ENCODE assay signal across 15 cellular contexts in the genomic region with DNA sequence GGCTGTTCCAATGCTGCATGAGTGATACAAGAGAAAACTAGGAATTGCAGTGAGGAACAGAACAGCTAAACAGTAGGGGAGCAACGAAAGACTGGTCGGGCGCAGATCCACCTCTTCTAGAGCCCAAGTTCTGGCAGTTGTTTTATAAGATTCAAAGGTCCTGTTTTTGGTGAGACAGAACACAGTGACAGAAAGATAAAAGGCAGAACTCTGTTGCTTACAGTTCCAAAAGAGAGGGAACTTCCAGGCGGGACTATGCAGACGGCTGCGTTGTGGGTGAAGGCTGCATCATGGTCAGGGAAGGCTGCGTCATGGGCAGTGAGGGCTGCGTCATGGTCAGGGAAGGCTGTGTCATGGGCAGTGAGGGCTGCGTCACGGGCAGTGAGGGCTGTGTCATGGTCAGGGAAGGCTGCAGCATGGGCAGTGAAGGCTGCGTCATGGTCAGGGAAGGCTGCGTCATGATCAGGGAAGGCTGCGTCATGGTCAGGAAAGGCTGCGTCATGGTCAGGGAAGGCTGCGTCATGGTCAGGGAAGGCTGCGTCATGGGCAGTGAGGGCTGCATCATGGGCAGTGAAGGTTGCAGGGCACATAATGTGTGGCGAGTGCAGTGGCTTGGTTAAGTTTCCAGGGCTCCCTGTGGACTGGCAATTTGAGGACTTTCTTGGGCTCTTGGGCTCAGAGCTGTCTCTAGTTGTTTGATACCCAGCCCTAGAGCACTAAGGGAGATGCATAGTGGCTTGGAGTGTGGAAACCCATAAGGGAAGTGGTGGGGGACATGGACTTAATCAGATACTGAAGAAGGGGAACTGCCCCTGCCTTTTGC.
A peak's percentile ranks its signal among the peaks of the same experiment; 100 is the strongest.
DNase-seq lines count a peak whose midpoint lies in the region; TF ChIP-seq lines count a peak whose summit lies in the region.
"Had no signal": no experiment of that assay in that cellular context is flagged by ENCODE, and none has a peak within 500 bp of the region (broad histone marks: within the 10 kb centered on the region; RNA-seq: fewer than 3 reads in every experiment).

No MANE protein-coding gene starts in this region.

- peak overlapping the region in 2 of 11 experiments; percentile 23 to 26; a peak in 2 of 22 replicates for H3K9ac ChIP-seq in BLaER1 treated with 17β-estradiol and CSF1 and Interleukin-3, amounts not matched to agents 10 nM and 100 nM
- no peak overlapping the region for H3K9ac ChIP-seq in muscle layer of colon (ENCODE audit: low read length)
- H3K9ac ChIP-seq: BLaER1, GM23248 had no signal

- H3K27ac ChIP-seq in BLaER1 treated with 17β-estradiol and CSF1 and Interleukin-3, amounts not matched to agents 10 nM and 100 nM, result peak overlapping the region in 5 of 11 experiments; percentile 9 to 68 (median 58); a peak in 8 of 22 replicates
- H3K27ac ChIP-seq in muscle layer of colon (ENCODE audit: low read depth, low read length) (peak overlapping the region; percentile 63), sigmoid colon (peak overlapping the region in 3 of 4 donors; percentile 59 to 78 (median 59))
- no peak overlapping the region for H3K27ac ChIP-seq in effector memory CD4-positive, alpha-beta T cell (ENCODE audit: insufficient read depth, low read length, poor library complexity, severe bottlenecking)
- H3K27ac ChIP-seq: BLaER1, GM23248 had no signal

- no peak for TF ChIP-seq CTCF in sigmoid colon (IDR thresholded peaks at IDR 0.05)

- no peaks in the 10 kb centered on the region for H4K20me1 ChIP-seq in BLaER1 treated with 17β-estradiol and CSF1 and Interleukin-3, amounts not matched to agents 10 nM and 100 nM
- H4K20me1 ChIP-seq: BLaER1 had no signal

- DNase-seq in UCSD-AML1 (lab: John Stamatoyannopoulos, UW; ENCODE audit: unreplicated experiment) (peak; percentile 20), sigmoid colon (peak; percentile 92), NCI-H1105 treated with DMSO at 0.1 percent for 48 hours (lab: John Stamatoyannopoulos, UW) (no peak)
- DNase-seq in activated CD4-positive, alpha-beta T cell treated with anti-CD3 and anti-CD28 coated beads, Interleukin-2, amount 50 U/mL, for 4 hours, result no peak
- no peak for DNase-seq in effector memory CD4-positive, alpha-beta T cell
- DNase-seq: 8988T; AML-193; Calu3; CD4-positive, CD25-positive, alpha-beta regulatory T cell; DMS 273 treated with DMSO at 0.1 percent for 48 hours; GM23248; H9 had no signal

- H3K4me3 ChIP-seq in BLaER1 treated with 17β-estradiol and CSF1 and Interleukin-3, amounts not matched to agents 10 nM and 100 nM, result no peak overlapping the region
- no peak overlapping the region for H3K4me3 ChIP-seq in muscle layer of colon (ENCODE audit: low read depth in 1 of 2, low read length in 2 of 2)
- no peak overlapping the region for H3K4me3 ChIP-seq in sigmoid colon
- H3K4me3 ChIP-seq in effector memory CD4-positive, alpha-beta T cell (ENCODE audit: insufficient read depth, low read depth, low read length, poor library complexity, severe bottlenecking), result no peak overlapping the region
- H3K4me3 ChIP-seq: BLaER1, GM23248 had no signal

- peaks cover 0 to 37% (median 11%) of the 10 kb centered on the region in 10 experiments; a peak in 13 of 20 replicates for H3K4me1 ChIP-seq in BLaER1 treated with 17β-estradiol and CSF1 and Interleukin-3, amounts not matched to agents 10 nM and 100 nM
- H3K4me1 ChIP-seq in muscle layer of colon (ENCODE audit: insufficient read depth, low read length) (peaks cover 22% of the 10 kb centered on the region), sigmoid colon (peaks cover 0 to 29% (median 1%) of the 10 kb centered on the region in 4 donors)
- no peaks in the 10 kb centered on the region for H3K4me1 ChIP-seq in effector memory CD4-positive, alpha-beta T cell (ENCODE audit: control insufficient read depth, insufficient read depth, low read length, poor library complexity, severe bottlenecking)
- H3K4me1 ChIP-seq: BLaER1 had no signal

- intact Hi-C loops in sigmoid colon (cut with DNase I), result loop anchor here (5.0 to 10.0 kb wide), 2 partner anchors 290 to 427 kb away; no protein-coding TSS in a partner anchor

- no peaks in the 10 kb centered on the region for H3K36me3 ChIP-seq in BLaER1 treated with 17β-estradiol and CSF1 and Interleukin-3, amounts not matched to agents 10 nM and 100 nM
- H3K36me3 ChIP-seq in muscle layer of colon (ENCODE audit: insufficient read depth, low read length) (no peaks in the 10 kb centered on the region), sigmoid colon (no peaks in the 10 kb centered on the region)
- H3K36me3 ChIP-seq in effector memory CD4-positive, alpha-beta T cell (ENCODE audit: control insufficient read depth, insufficient read depth, low read length), result no peaks in the 10 kb centered on the region
- H3K36me3 ChIP-seq: BLaER1 had no signal

- WGBS in sigmoid colon, 2 donors, result 87 to 89% methylated on average over 17 of the region's 17 CpGs

- H3K9me3 ChIP-seq in BLaER1 treated with 17β-estradiol and CSF1 and Interleukin-3, amounts not matched to agents 10 nM and 100 nM (replicated peaks in 1 of 11), result no peaks in the 10 kb centered on the region
- H3K9me3 ChIP-seq in muscle layer of colon (ENCODE audit: low read length) (no peaks in the 10 kb centered on the region), sigmoid colon (no peaks in the 10 kb centered on the region)
- H3K9me3 ChIP-seq in effector memory CD4-positive, alpha-beta T cell (ENCODE audit: control insufficient read depth, low read length), result no peaks in the 10 kb centered on the region
- H3K9me3 ChIP-seq: BLaER1 had no signal

- no peaks in the 10 kb centered on the region for H3K27me3 ChIP-seq in BLaER1 treated with 17β-estradiol and CSF1 and Interleukin-3, amounts not matched to agents 10 nM and 100 nM
- H3K27me3 ChIP-seq in muscle layer of colon (ENCODE audit: control insufficient read depth in 1 of 2, insufficient read depth in 2 of 2, low read length in 2 of 2), result no peaks in the 10 kb centered on the region
- peaks cover 0 to 8% (median 0%) of the 10 kb centered on the region in 3 donors for H3K27me3 ChIP-seq in sigmoid colon
- H3K27me3 ChIP-seq in effector memory CD4-positive, alpha-beta T cell (replicated peaks; ENCODE audit: control insufficient read depth, insufficient read depth, low read length, poor library complexity, severe bottlenecking), result no peaks in the 10 kb centered on the region
- H3K27me3 ChIP-seq: BLaER1 had no signal

- H3K4me2 ChIP-seq in BLaER1 treated with 17β-estradiol and CSF1 and Interleukin-3, amounts not matched to agents 10 nM and 100 nM, result peak overlapping the region in 6 of 11 experiments; percentile 17 to 87 (median 75); a peak in 10 of 22 replicates
- H3K4me2 ChIP-seq: BLaER1 had no signal

- no peak for TF ChIP-seq POLR2A in sigmoid colon (IDR thresholded peaks at IDR 0.05)

- peak in 2 of 4 donors; percentile 82 to 92 for TF ChIP-seq EP300 in sigmoid colon (IDR thresholded peaks at IDR 0.05)

Comparison
In these comparisons a context has a peak if more than half of its experiments do, and no peak if none do; other contexts are left out.
1. DNase-seq: peak in UCSD-AML1 (single experiment) and sigmoid colon (single experiment); none in NCI-H1105 treated with DMSO at 0.1 percent for 48 hours (single experiment), activated CD4-positive, alpha-beta T cell treated with anti-CD3 and anti-CD28 coated beads, Interleukin-2, amount 50 U/mL, for 4 hours (0 of 2) and effector memory CD4-positive, alpha-beta T cell (0 of 3).